ENCODE assay signal across 1 cellular context in genomic region chr16:2541409-2541808, GRCh38.
TF ChIP-seq lines count a peak whose summit lies in the region.
"Not testable (repeated sequence)": the region's sequence is repeated elsewhere in the genome, so short reads cannot be mapped to it uniquely, and the experiment has no call there.

No MANE protein-coding gene starts in this region.

TF ChIP-seq in HepG2, 621 proteins besides CTCF, POLR2A, EP300 and RAD21 (continued from another document):
- TF ChIP-seq UBTF (CRISPR knock-in tag; IDR thresholded peaks at IDR 0.05): 0 out of 2 replicates have a peak, but pooled peaks have one; percentile 29
- peak; percentile 51; the same call in 1 of the 2 replicates for TF ChIP-seq TFDP2 (CRISPR knock-in tag; IDR thresholded peaks at IDR 0.05)
- TF ChIP-seq LCORL (IDR thresholded peaks at IDR 0.05): not testable (repeated sequence)
- peak; percentile 76; the same call in 1 of the 2 replicates for TF ChIP-seq LCORL (CRISPR knock-in tag; IDR thresholded peaks at IDR 0.05)
- TF ChIP-seq HINFP (CRISPR knock-in tag; IDR thresholded peaks at IDR 0.05; ENCODE audit: low read depth): 0 out of 2 replicates have a peak, but pooled peaks have one; percentile 34
- peak; percentile 93 for TF ChIP-seq MYC (CRISPR knock-in tag; IDR thresholded peaks at IDR 0.05; ENCODE audit: borderline replicate concordance)
- TF ChIP-seq PATZ1 (CRISPR knock-in tag; IDR thresholded peaks at IDR 0.05): peak; percentile 50; the same call in 1 of the 2 replicates
- TF ChIP-seq KDM3A (CRISPR knock-in tag; IDR thresholded peaks at IDR 0.05; ENCODE audit: low read depth): 0 out of 2 replicates have a peak, but pooled peaks have one; percentile 38
- TF ChIP-seq NCOA2 (CRISPR knock-in tag; IDR thresholded peaks at IDR 0.05): peak; percentile 53
- peak; percentile 61 for TF ChIP-seq GABPB1 (CRISPR knock-in tag; IDR thresholded peaks at IDR 0.05)
- TF ChIP-seq PPARG (CRISPR knock-in tag; conservative IDR thresholded peaks at IDR 0.05): 0 out of 2 replicates have a peak, but pooled peaks have one; percentile 30
- TF ChIP-seq ELF3 (CRISPR knock-in tag; IDR thresholded peaks at IDR 0.05): peak; percentile 80; the same call in 1 of the 2 replicates
- peak; percentile 18; the same call in 1 of the 2 replicates for TF ChIP-seq FOSL1 (CRISPR knock-in tag; IDR thresholded peaks at IDR 0.05; ENCODE audit: borderline replicate concordance)
- TF ChIP-seq TFDP1 (CRISPR knock-in tag; IDR thresholded peaks at IDR 0.05; ENCODE audit: borderline replicate concordance): peak; percentile 86
- TF ChIP-seq ZBTB7B (CRISPR knock-in tag; IDR thresholded peaks at IDR 0.05): peak; percentile 40; the same call in 1 of the 2 replicates
- TF ChIP-seq NCOR1 (IDR thresholded peaks at IDR 0.05; ENCODE audit: borderline replicate concordance, low read length): peak; percentile 38; the same call in 1 of the 2 replicates
- TF ChIP-seq PHF20 (CRISPR knock-in tag; IDR thresholded peaks at IDR 0.05): 0 out of 2 replicates have a peak, but pooled peaks have one; percentile 16
- 0 out of 2 replicates have a peak, but pooled peaks have one; percentile 47 for TF ChIP-seq ZNF264 (CRISPR knock-in tag; IDR thresholded peaks at IDR 0.05)
- peak; percentile 35; the same call in 1 of the 2 replicates for TF ChIP-seq ZFX (CRISPR knock-in tag; IDR thresholded peaks at IDR 0.05; ENCODE audit: low read depth)
